ENCODE assay signal across 25 cellular contexts in genomic region chr18:77763530-77763929, GRCh38.
"Had no signal": no experiment of that assay in that cellular context is flagged by ENCODE, and none has a peak within 500 bp of the region (broad histone marks: within the 10 kb centered on the region; RNA-seq: fewer than 3 reads in every experiment).

No MANE protein-coding gene starts in this region.

- H3K27me3 ChIP-seq: SJSA1 had no signal

- H3K4me1 ChIP-seq: SJSA1 had no signal

- H3K4me3 ChIP-seq: K562, SJSA1, SK-N-MC had no signal

- H3K36me3 ChIP-seq: SJSA1 had no signal

- H3K27ac ChIP-seq: KMS-11, SJSA1, SK-N-MC had no signal

- ATAC-seq: HepG2, K562 had no signal

- H3K4me3 Mint-ChIP-seq: IgD-negative memory B cell had no signal

- DNase-seq: Kasumi-1, MV-4-11, NCI-H1092, NCI-H1105 treated with DMSO at 0.1 percent for 48 hours, NCI-H1417 treated with DMSO at 0.1 percent for 48 hours, NCI-H146, NCI-H1694 treated with DMSO at 0.1 percent for 48 hours, NCI-H1930, NCI-H2081, NCI-H2107, NCI-H2171 treated with DMSO at 0.1 percent for 48 hours, NCI-H345, NCI-H446 treated with DMSO at 0.1 percent for 48 hours, NCI-H524, NCI-H69, NCI-H774, Right ventricle myocardium superior, RPMI8226, SIG-M5 had no signal

- H3K9me3 ChIP-seq: SJSA1 had no signal

- H3K27ac Mint-ChIP-seq: IgD-negative memory B cell had no signal

- H3K36me3 Mint-ChIP-seq: IgD-negative memory B cell had no signal

- H3K4me2 ChIP-seq: KMS-11 had no signal
